9 cellular contexts compared by ENCODE assay signal in genomic region chr16:68319185-68319908, GRCh38. TPM values are rescaled to one million over a fixed set of nuclear protein-coding genes. Genes with fewer than 3 reads are reported as not detected.
A peak's percentile ranks its signal among the peaks of the same experiment; 100 is the strongest.
DNase-seq lines count a peak whose midpoint lies in the region; ATAC-seq and TF ChIP-seq lines count a peak whose summit lies in the region.
"Had no signal": no experiment of that assay in that cellular context is flagged by ENCODE, and none has a peak within 500 bp of the region (broad histone marks: within the 10 kb centered on the region; RNA-seq: fewer than 3 reads in every experiment).

No MANE protein-coding gene starts in this region.

- DNase-seq in GM13977 (ENCODE audit: low spot score) = peak; percentile 84
- peak; percentile 3 for DNase-seq in activated T-cell treated with anti-CD3 and anti-CD28 coated beads, Interleukin-2, amount 50 U/mL, for 1 hour
- DNase-seq in stimulated activated CD4-positive, alpha-beta T cell treated with anti-CD3 and anti-CD28 coated beads, Interleukin-15, amount 100 ng/mL, for 48 hours (ENCODE audit: low read depth in 2 of 2) = peak; percentile 30 to 59
- no peak for DNase-seq in cerebellar nuclear complex (lab: John Stamatoyannopoulos, UW)
- no peak for DNase-seq in SIG-M5 (lab: John Stamatoyannopoulos, UW)
- no peak for DNase-seq in occipital lobe (lab: John Stamatoyannopoulos, UW)
- no peak for DNase-seq in posterior vena cava (ENCODE audit: low spot score)
- DNase-seq: NCI-H2227 treated with DMSO at 0.1 percent for 48 hours had no signal

- TF ChIP-seq CTCF in GM13977 (IDR thresholded peaks at IDR 0.05; ENCODE audit: extremely low read depth, insufficient read depth, missing control alignments) = no peak

- ATAC-seq in HG02798 (IDR thresholded peaks at IDR 0.05; ENCODE audit: poor library complexity, unreplicated experiment) = peak; percentile 82

- in situ Hi-C loops in GM13977 (cut with MboI; ENCODE audit: low pct_unique_long_range_greater_than_20kb, low sequenced_read_pairs, unreplicated experiment) = no loop called here

- intact Hi-C loops in posterior vena cava (cut with DNase I) = no loop called here

RNA-seq across cellular contexts. Expression of gene PRMT7, which starts 8.5 kb away (rescaled TPM):
- 44.0 TPM for total RNA-seq in occipital lobe
- total RNA-seq in posterior vena cava = 10 to 100 TPM; 18.1 to 22.9 TPM

RNA-seq across cellular contexts. Expression of gene SLC7A6OS, which starts 8.6 kb away (rescaled TPM):
- 12.8 TPM for total RNA-seq in occipital lobe
- total RNA-seq in posterior vena cava = 10 to 100 TPM in 1 of 2 donors, 1 to 10 TPM in 1; 9.9 to 12.5 TPM

RNA-seq across cellular contexts. Expression of gene SLC7A6, which starts 55.0 kb away (rescaled TPM):
- total RNA-seq in occipital lobe (20.1 TPM), posterior vena cava (10 to 100 TPM; 28.4 to 39.7 TPM)

Comparison
In these comparisons a context has a peak if more than half of its experiments do, and no peak if none do; other contexts are left out.
1. DNase-seq: peak in GM13977 (single experiment), activated T-cell treated with anti-CD3 and anti-CD28 coated beads, Interleukin-2, amount 50 U/mL, for 1 hour (single experiment) and stimulated activated CD4-positive, alpha-beta T cell treated with anti-CD3 and anti-CD28 coated beads, Interleukin-15, amount 100 ng/mL, for 48 hours (2 of 2); none in cerebellar nuclear complex (0 of 2), SIG-M5 (single experiment), occipital lobe (single experiment) and posterior vena cava (single experiment).